ENCODE assay signal across 15 cellular contexts in the genomic region with DNA sequence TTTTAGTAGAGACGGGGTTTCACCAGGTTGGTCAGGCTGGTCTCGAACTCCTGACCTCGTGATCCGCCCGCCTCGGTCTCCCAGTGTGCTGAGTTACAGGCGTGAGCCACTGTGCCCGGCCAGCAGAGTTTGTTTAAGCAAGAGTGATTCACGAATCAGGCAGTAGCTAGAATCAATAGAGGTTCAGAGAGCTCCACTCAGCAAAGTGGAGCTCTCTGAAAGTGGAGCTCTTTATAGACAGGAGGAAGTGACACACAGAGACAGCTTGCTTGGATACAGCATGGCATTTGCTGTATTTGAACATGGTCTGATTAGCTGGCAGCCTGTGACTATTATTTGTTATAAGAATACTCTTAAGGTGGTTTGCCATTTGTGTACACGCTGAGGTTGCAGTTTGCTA. TPM values are rescaled to one million over a fixed set of nuclear protein-coding genes. Genes with fewer than 3 reads are reported as not detected.
DNase-seq lines count a peak whose midpoint lies in the region; ATAC-seq, FAIRE-seq and TF ChIP-seq lines count a peak whose summit lies in the region.
"Had no signal": no experiment of that assay in that cellular context is flagged by ENCODE, and none has a peak within 500 bp of the region (broad histone marks: within the 10 kb centered on the region; RNA-seq: fewer than 3 reads in every experiment).

No MANE protein-coding gene starts in this region.

- POLR2A ChIA-PET in endothelial cell of umbilical vein (lab: Charles Lee) = interaction anchor here (0.7 to 1.4 kb wide), 3 partner anchors 19 to 118 kb away, joined by 4 to 5 read pairs (median 4); no protein-coding TSS in a partner anchor

- H3K9me3 ChIP-seq in OCI-LY3 (ENCODE audit: insufficient read depth, low read length) (no peaks in the 10 kb centered on the region; the same call in 1 of the 2 replicates), endothelial cell of umbilical vein (replicated peaks; ENCODE audit: control insufficient read depth, insufficient read depth, low read length) (no peaks in the 10 kb centered on the region), pancreas (no peaks in the 10 kb centered on the region)
- H3K9me3 ChIP-seq: testis had no signal

- H4K20me1 ChIP-seq in OCI-LY3 (ENCODE audit: insufficient read depth, low read length) = no peaks in the 10 kb centered on the region
- H4K20me1 ChIP-seq in endothelial cell of umbilical vein (replicated peaks; ENCODE audit: control insufficient read depth, extremely low read depth, insufficient read depth, low read length) = no peaks in the 10 kb centered on the region

- 54 to 57% methylated on average over 10 of the region's 10 CpGs for WGBS in pancreas, 2 donors

- H3K9me1 ChIP-seq in endothelial cell of umbilical vein (replicated peaks; ENCODE audit: control insufficient read depth, extremely low read depth, insufficient read depth, low read length) = no peaks in the 10 kb centered on the region

- dilution Hi-C loops in endothelial cell of umbilical vein (cut with MboI; ENCODE audit: extremely low pct_ligation_motif_present, low sequenced_read_pairs) = no loop called here

- H3K4me1 Mint-ChIP-seq in stimulated activated memory B cell treated with anti-CD40 and anti-IgM and Interleukin-4, amounts not matched to agents 10 μg/mL and 1 μg/mL and 100 μg/mL, for 72 hours = peaks cover 11% of the 10 kb centered on the region
- H3K4me1 Mint-ChIP-seq: T-helper 17 cell had no signal

- H3K9ac ChIP-seq in OCI-LY3 (ENCODE audit: low read length) (no peak overlapping the region), endothelial cell of umbilical vein (replicated peaks; ENCODE audit: extremely low read depth, insufficient read depth, low read length) (peak overlapping the region; percentile 51)

- no peaks in the 10 kb centered on the region for H3K36me3 Mint-ChIP-seq in stimulated activated memory B cell treated with anti-CD40 and anti-IgM and Interleukin-4, amounts not matched to agents 10 μg/mL and 1 μg/mL and 100 μg/mL, for 72 hours
- H3K36me3 Mint-ChIP-seq: naive thymus-derived CD4-positive, alpha-beta T cell had no signal

- no peaks in the 10 kb centered on the region for H3K27me3 ChIP-seq in OCI-LY3 (ENCODE audit: low read depth, low read length)
- no peaks in the 10 kb centered on the region for H3K27me3 ChIP-seq in endothelial cell of umbilical vein (ENCODE audit: control insufficient read depth in 2 of 2, insufficient read depth in 2 of 2, low read length in 2 of 2)
- no peaks in the 10 kb centered on the region for H3K27me3 ChIP-seq in pancreas
- H3K27me3 ChIP-seq: testis had no signal

- no peak overlapping the region for H3K4me2 ChIP-seq in OCI-LY3 (ENCODE audit: low read length)
- H3K4me2 ChIP-seq in endothelial cell of umbilical vein (ENCODE audit: insufficient read depth, low read length) = no peak overlapping the region

- peak overlapping the region; percentile 10; the same call in 1 of the 2 replicates for H2AFZ ChIP-seq in OCI-LY3 (ENCODE audit: low read depth, low read length)
- H2AFZ ChIP-seq in endothelial cell of umbilical vein (ENCODE audit: low read depth, low read length) = no peak overlapping the region

- H3K4me3 ChIP-seq in OCI-LY3 (ENCODE audit: low read length) (no peak overlapping the region), endothelial cell of umbilical vein (replicated peaks in 1 of 3; ENCODE audit: insufficient read depth in 1 of 3, low read depth in 1 of 3, low read length in 3 of 3) (no peak overlapping the region), pancreas (no peak overlapping the region)
- H3K4me3 ChIP-seq: testis had no signal

- H3K9me3 Mint-ChIP-seq in stimulated activated memory B cell treated with anti-CD40 and anti-IgM and Interleukin-4, amounts not matched to agents 10 μg/mL and 1 μg/mL and 100 μg/mL, for 72 hours = no peaks in the 10 kb centered on the region

- H3K27ac Mint-ChIP-seq in stimulated activated memory B cell treated with anti-CD40 and anti-IgM and Interleukin-4, amounts not matched to agents 10 μg/mL and 1 μg/mL and 100 μg/mL, for 72 hours = no peak overlapping the region
- H3K27ac Mint-ChIP-seq: naive thymus-derived CD4-positive, alpha-beta T cell; T-helper 17 cell had no signal

- no TSS peak for BruUV-seq in endothelial cell of umbilical vein (replicated peaks; lab: Mats Ljungman, UMichigan)

- peak; percentile 53 to 95 (median 82) for ATAC-seq in pancreas
- ATAC-seq in stimulated activated memory B cell treated with anti-CD40 and anti-IgM and Interleukin-4, amounts not matched to agents 10 μg/mL and 1 μg/mL and 100 μg/mL, for 72 hours = no peak
- ATAC-seq: naive thymus-derived CD4-positive, alpha-beta T cell; T-helper 17 cell had no signal

- H3K4me3 Mint-ChIP-seq in stimulated activated memory B cell treated with anti-CD40 and anti-IgM and Interleukin-4, amounts not matched to agents 10 μg/mL and 1 μg/mL and 100 μg/mL, for 72 hours = no peak overlapping the region
- H3K4me3 Mint-ChIP-seq: naive thymus-derived CD4-positive, alpha-beta T cell; T-helper 17 cell had no signal

- H3K79me2 ChIP-seq in OCI-LY3 (ENCODE audit: low read length) (no peaks in the 10 kb centered on the region), endothelial cell of umbilical vein (ENCODE audit: control insufficient read depth, insufficient read depth, low read length) (no peaks in the 10 kb centered on the region)

- DNase-seq in HS-5 (ENCODE audit: low read depth) (peak; percentile 32), endothelial cell of umbilical vein (ENCODE audit: low read depth, low spot score) (peak; percentile 91), pancreas (peak in 2 of 6 donors; percentile 22 to 34), NCI-H1694 (lab: John Stamatoyannopoulos, UW) (no peak)
- no peak for DNase-seq in stimulated activated naive CD4-positive, alpha-beta T cell (lab: John Stamatoyannopoulos, UW)
- DNase-seq: cerebellar nuclear complex; DMS79 treated with DMSO at 0.1 percent for 48 hours; H7; naive thymus-derived CD4-positive, alpha-beta T cell; NCI-H187; stimulated activated CD4-positive, alpha-beta T cell treated with anti-CD3 and anti-CD28 coated beads, Interleukin-2, amount 100 ng/mL, for 48 hours; T-helper 17 cell; testis had no signal

- FAIRE-seq in endothelial cell of umbilical vein (lab: Jason Lieb, UNC) (peak; percentile 86), pancreas (lab: Jason Lieb, UNC) (no peak)

- H3K27ac ChIP-seq in OCI-LY3 (ENCODE audit: low read length) (no peak overlapping the region), endothelial cell of umbilical vein (ENCODE audit: insufficient read depth, low read depth, low read length) (peak overlapping the region; percentile 80), pancreas (no peak overlapping the region)

- intact Hi-C loops in endothelial cell of umbilical vein (cut with micrococcal nuclease) (loop anchor here (1.0 to 5.0 kb wide), 2 partner anchors 25 to 299 kb away; no protein-coding TSS in a partner anchor), pancreas (cut with DNase I) (no loop called here)

- H3K4me1 ChIP-seq in OCI-LY3 (ENCODE audit: low read length) = peaks cover 37% of the 10 kb centered on the region
- H3K4me1 ChIP-seq in endothelial cell of umbilical vein (ENCODE audit: control insufficient read depth, extremely low read depth, insufficient read depth, low read length) = peaks cover 41% of the 10 kb centered on the region
- H3K4me1 ChIP-seq in pancreas = no peaks in the 10 kb centered on the region

- CTCF ChIA-PET in endothelial cell of umbilical vein (lab: Charles Lee) = interaction anchor here (0.7 to 5.0 kb wide), 17 partner anchors 8 to 271 kb away, joined by 3 to 54 read pairs (median 5); no protein-coding TSS in a partner anchor

- TF ChIP-seq POLR2A in endothelial cell of umbilical vein (IDR thresholded peaks at IDR 0.05; ENCODE audit: low read depth, low read length) = no peak

- peaks cover 22% of the 10 kb centered on the region for H3K27me3 Mint-ChIP-seq in stimulated activated memory B cell treated with anti-CD40 and anti-IgM and Interleukin-4, amounts not matched to agents 10 μg/mL and 1 μg/mL and 100 μg/mL, for 72 hours

- H3K36me3 ChIP-seq in OCI-LY3 (replicated peaks; ENCODE audit: low read depth, low read length) (no peaks in the 10 kb centered on the region), endothelial cell of umbilical vein (ENCODE audit: control insufficient read depth in 2 of 2, extremely low read depth in 1 of 2, insufficient read depth in 2 of 2, low read length in 2 of 2) (no peaks in the 10 kb centered on the region), pancreas (no peaks in the 10 kb centered on the region)

- TF ChIP-seq CTCF in OCI-LY3 (IDR thresholded peaks at IDR 0.05; ENCODE audit: low read depth, low read length) (no peak), endothelial cell of umbilical vein (IDR thresholded peaks at IDR 0.05; ENCODE audit: extremely low read depth in 1 of 2, insufficient read depth in 1 of 2, low read depth in 1 of 2, low read length in 2 of 2) (no peak), pancreas (IDR thresholded peaks at IDR 0.05) (no peak)

TF ChIP-seq in endothelial cell of umbilical vein, 7 proteins besides CTCF, POLR2A, EP300 and RAD21:
- TF ChIP-seq FOS (IDR thresholded peaks at IDR 0.05; ENCODE audit: borderline replicate concordance, insufficient read depth, low read length) (peak; percentile 69), MYC (IDR thresholded peaks at IDR 0.05; ENCODE audit: low read depth, low read length) (no peak), EZH2 (IDR thresholded peaks at IDR 0.05; ENCODE audit: borderline replicate concordance, low read depth, low read length, severe bottlenecking) (no peak), POLR2AphosphoS5 (IDR thresholded peaks at IDR 0.05; ENCODE audit: insufficient read depth, low read depth, low read length) (peak; percentile 57), GATA2 (IDR thresholded peaks at IDR 0.05; ENCODE audit: insufficient read depth, insufficient read length, low read depth, low read length) (peak; percentile 45), JUN (IDR thresholded peaks at IDR 0.05; ENCODE audit: borderline replicate concordance, insufficient read depth, insufficient read length, low read depth) (peak; percentile 61)
- TF ChIP-seq, protein P1, sequence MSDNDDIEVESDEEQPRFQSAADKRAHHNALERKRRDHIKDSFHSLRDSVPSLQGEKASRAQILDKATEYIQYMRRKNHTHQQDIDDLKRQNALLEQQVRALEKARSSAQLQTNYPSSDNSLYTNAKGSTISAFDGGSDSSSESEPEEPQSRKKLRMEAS (IDR thresholded peaks at IDR 0.05; ENCODE audit: insufficient read depth, insufficient read length) = peak; percentile 44

RNA-seq across cellular contexts. Expression of gene CD34, which starts 27.1 kb away (rescaled TPM):
- 115 and 174 TPM in 2 replicates for total RNA-seq in endothelial cell of umbilical vein
- 102 and 136 TPM in 2 replicates for polyA plus RNA-seq in endothelial cell of umbilical vein
- 39.5 and 65.4 TPM in 2 replicates for polyA plus RNA-seq in endothelial cell of umbilical vein (2011; cell fraction: cytosol; rRNA removed)
- 32.2 and 55.6 TPM in 2 replicates for polyA plus RNA-seq in endothelial cell of umbilical vein (2011; cell fraction: nucleus; rRNA removed)
- 16.9 and 23.7 TPM in 2 replicates for polyA plus RNA-seq in endothelial cell of umbilical vein (2012)
- 87.5 and 111 TPM in 2 replicates for polyA minus RNA-seq in endothelial cell of umbilical vein
- not detected for polyA minus RNA-seq in endothelial cell of umbilical vein (2011; cell fraction: cytosol; rRNA and poly(A)+ RNA removed)
- 19.8 and 20.0 TPM in 2 replicates for polyA minus RNA-seq in endothelial cell of umbilical vein (2011; cell fraction: nucleus; rRNA and poly(A)+ RNA removed)
- total RNA-seq in pancreas = 10 to 100 TPM in 1 of 6 donors, 1 to 10 TPM in 5; 5.2 to 11.9 (median 8.1) TPM
- 10 to 100 TPM in 1 of 2 donors, 1 to 10 TPM in 1; 5.9 to 11.6 TPM for polyA plus RNA-seq in pancreas
- total RNA-seq: H7 had no signal
- polyA plus RNA-seq: naive thymus-derived CD4-positive, alpha-beta T cell had no signal

Comparison
In these comparisons a context has a peak if more than half of its experiments do, and no peak if none do; other contexts are left out.
1. DNase-seq: peak in HS-5 (single experiment) and endothelial cell of umbilical vein (single experiment); none in NCI-H1694 (single experiment) and stimulated activated naive CD4-positive, alpha-beta T cell (0 of 6).